17 cellular contexts compared by ENCODE assay signal in the genomic region with DNA sequence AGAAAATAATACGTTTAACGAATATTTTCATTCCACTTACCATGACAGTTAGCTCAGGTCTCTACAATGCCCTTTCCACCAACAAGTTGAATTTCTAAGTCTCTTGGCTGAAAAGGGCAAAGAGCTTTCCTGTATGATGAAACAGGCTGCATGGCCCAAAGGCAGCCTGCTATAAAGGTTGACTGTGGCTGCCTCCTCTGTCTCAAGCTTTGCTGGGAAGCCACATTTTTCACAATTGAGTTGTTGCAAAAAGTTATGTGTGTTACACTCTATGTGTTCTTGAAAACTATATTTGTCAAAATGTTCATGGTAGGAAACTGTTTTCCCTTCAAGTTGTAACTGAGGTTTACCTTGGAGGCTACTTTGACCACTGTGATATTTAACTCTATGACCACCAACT. TPM values are rescaled to one million over a fixed set of nuclear protein-coding genes. Genes with fewer than 3 reads are reported as not detected.
DNase-seq lines count a peak whose midpoint lies in the region; ATAC-seq and TF ChIP-seq lines count a peak whose summit lies in the region.
"Had no signal": no experiment of that assay in that cellular context is flagged by ENCODE, and none has a peak within 500 bp of the region (broad histone marks: within the 10 kb centered on the region; RNA-seq: fewer than 3 reads in every experiment).

No MANE protein-coding gene starts in this region.

- peak overlapping the region; percentile 55 for H3K9ac ChIP-seq in adipocyte (ENCODE audit: low read length)

- DNase-seq in adipocyte (ENCODE audit: low read depth) (peak; percentile 32), heart left ventricle (no peak), NCI-H2196 (lab: John Stamatoyannopoulos, UW; ENCODE audit: unreplicated experiment) (no peak), dermis blood vessel endothelial cell (no peak)
- DNase-seq: caudate nucleus, foreskin keratinocyte, H7, KG1, mammary epithelial cell, NCI-H1417, NCI-H446, right lobe of liver had no signal

- 88 to 94% (median 92%) methylated on average over 2 of the region's 2 CpGs for WGBS in heart left ventricle, 4 donors

- TF ChIP-seq CTCF in heart left ventricle (IDR thresholded peaks at IDR 0.05): no peak

- H3K4me3 ChIP-seq in adipocyte (ENCODE audit: low read length) (no peak overlapping the region), heart left ventricle (no peak overlapping the region)
- H3K4me3 ChIP-seq: right lobe of liver, SJSA1 had no signal

- peaks cover 26% of the 10 kb centered on the region for H3K4me1 ChIP-seq in adipocyte (ENCODE audit: control insufficient read depth, insufficient read depth, low read length)
- H3K4me1 ChIP-seq in heart left ventricle: peaks cover 0 to 13% (median 0%) of the 10 kb centered on the region in 12 donors
- H3K4me1 ChIP-seq: foreskin keratinocyte, right lobe of liver, SJSA1 had no signal

- no peak overlapping the region for H3K27ac ChIP-seq in heart left ventricle
- H3K27ac ChIP-seq: foreskin keratinocyte, right lobe of liver, SJSA1 had no signal

- H3K9me3 ChIP-seq in adipocyte (ENCODE audit: control insufficient read depth, low read length) (no peaks in the 10 kb centered on the region), heart left ventricle (no peaks in the 10 kb centered on the region)
- H3K9me3 ChIP-seq: right lobe of liver, SJSA1 had no signal

- peak; percentile 3 for ATAC-seq in GM19351 (IDR thresholded peaks at IDR 0.05; ENCODE audit: unreplicated experiment)
- peak; percentile 4 for ATAC-seq in HG02571 (IDR thresholded peaks at IDR 0.05; ENCODE audit: unreplicated experiment)
- peak; percentile 20 for ATAC-seq in HG03439 (IDR thresholded peaks at IDR 0.05; ENCODE audit: unreplicated experiment)
- ATAC-seq in heart left ventricle: no peak
- ATAC-seq: foreskin keratinocyte, right lobe of liver had no signal

- peaks cover 87% of the 10 kb centered on the region for H3K36me3 ChIP-seq in adipocyte (ENCODE audit: control insufficient read depth, insufficient read depth, low read length, severe bottlenecking)
- peaks cover 0 to 85% (median 55%) of the 10 kb centered on the region in 9 donors for H3K36me3 ChIP-seq in heart left ventricle
- H3K36me3 ChIP-seq: right lobe of liver had no signal

- H3K27me3 ChIP-seq in adipocyte (replicated peaks; ENCODE audit: control insufficient read depth, insufficient read depth, low read length): no peaks in the 10 kb centered on the region
- no peaks in the 10 kb centered on the region for H3K27me3 ChIP-seq in heart left ventricle
- H3K27me3 ChIP-seq: foreskin keratinocyte, right lobe of liver, SJSA1 had no signal

- no peak for TF ChIP-seq POLR2A in heart left ventricle (IDR thresholded peaks at IDR 0.05)

- intact Hi-C loops in heart left ventricle (cut with DNase I): loop anchor here in 1 of 10 donors (10.0 kb wide), 1 partner anchor 359 kb away; no protein-coding TSS in a partner anchor

RNA-seq across cellular contexts. Expression of a gene that starts 49.5 kb away (rescaled TPM):
- 1 to 10 TPM; 1.6 to 7.6 (median 4.0) TPM for total RNA-seq in heart left ventricle
- 1 to 10 TPM; 3.1 TPM for polyA plus RNA-seq in heart left ventricle
- total RNA-seq in dermis blood vessel endothelial cell: 2.4 and 4.6 TPM in 2 replicates

RNA-seq across cellular contexts. Expression of a gene that starts 56.0 kb away (rescaled TPM):
- total RNA-seq in heart left ventricle: not detected
- under 1 TPM in 1 of 2 donors, not detected in 1; 0.01 TPM for polyA plus RNA-seq in heart left ventricle
- not detected in 2 replicates for total RNA-seq in dermis blood vessel endothelial cell
- total RNA-seq: foreskin keratinocyte, mammary epithelial cell, right lobe of liver, SJSA1 had no signal
- polyA plus RNA-seq: foreskin keratinocyte, mammary epithelial cell, neural cell had no signal

Comparison
In these comparisons a context has a peak if more than half of its experiments do, and no peak if none do; other contexts are left out.
1. ATAC-seq: peak in GM19351 (single experiment), HG02571 (single experiment) and HG03439 (single experiment); none in heart left ventricle (0 of 4).